In genomic region chr1:241823925-241824324, GRCh38 we compare ENCODE assay signal across 1 cellular context.
TF ChIP-seq lines count a peak whose summit lies in the region.

No MANE protein-coding gene starts in this region.

TF ChIP-seq in K562, 482 proteins besides CTCF, POLR2A, EP300 and RAD21 (continued from another document):
- no peak for TF ChIP-seq MGA (IDR thresholded peaks at IDR 0.05)
- TF ChIP-seq ZEB2 (IDR thresholded peaks at IDR 0.05): peak; percentile 87
- TF ChIP-seq KAT8 (IDR thresholded peaks at IDR 0.05; ENCODE audit: low read depth): no peak
- no peak for TF ChIP-seq SNIP1 (IDR thresholded peaks at IDR 0.05; ENCODE audit: low read depth)
- no peak for TF ChIP-seq ELF2 (CRISPR knock-in tag; IDR thresholded peaks at IDR 0.05)
- no peak for TF ChIP-seq ZFP1 (CRISPR knock-in tag; IDR thresholded peaks at IDR 0.05)
- no peak for TF ChIP-seq MEF2A (IDR thresholded peaks at IDR 0.05; ENCODE audit: control insufficient read depth, low read depth, low read length)
- no peak for TF ChIP-seq ELF1 (tag; IDR thresholded peaks at IDR 0.05)
- TF ChIP-seq ZNF586 (CRISPR knock-in tag; conservative IDR thresholded peaks at IDR 0.05): no peak
- no peak for TF ChIP-seq NCOA2 (IDR thresholded peaks at IDR 0.05; ENCODE audit: partially characterized antibody in 2 of 2)
- TF ChIP-seq ZNF398 (CRISPR knock-in tag; IDR thresholded peaks at IDR 0.05): no peak
- no peak for TF ChIP-seq POLR2B (IDR thresholded peaks at IDR 0.05; ENCODE audit: low read depth, partially characterized antibody)
- peak; percentile 86 for TF ChIP-seq NCOA1 (IDR thresholded peaks at IDR 0.05; ENCODE audit: low read depth)
- 0 out of 2 replicates have a peak, but pooled peaks have one; percentile 16 for TF ChIP-seq ZNF766 (CRISPR knock-in tag; conservative IDR thresholded peaks at IDR 0.05)
- no peak for TF ChIP-seq KDM5B (IDR thresholded peaks at IDR 0.05; ENCODE audit: insufficient replicate concordance, low read depth, low read length)
- peak; percentile 61; the same call in 1 of the 2 replicates for TF ChIP-seq SIN3B (IDR thresholded peaks at IDR 0.05; ENCODE audit: low read depth)
- no peak for TF ChIP-seq RAD51 (IDR thresholded peaks at IDR 0.05; ENCODE audit: borderline replicate concordance, low read depth)
- TF ChIP-seq ZKSCAN3 (CRISPR knock-in tag; IDR thresholded peaks at IDR 0.05): no peak
- TF ChIP-seq ARHGAP35 (IDR thresholded peaks at IDR 0.05; ENCODE audit: partially characterized antibody): no peak
- TF ChIP-seq TRIM24 (IDR thresholded peaks at IDR 0.05): peak in 1 of 2 experiments; percentile 92; a peak in 2 of 4 replicates
- no peak for TF ChIP-seq NR1H2 (CRISPR knock-in tag; IDR thresholded peaks at IDR 0.05)
- no peak for TF ChIP-seq NEUROD1 (IDR thresholded peaks at IDR 0.05; ENCODE audit: borderline replicate concordance, low read depth, low read length, partially characterized antibody)
- no peak for TF ChIP-seq KLF16 (IDR thresholded peaks at IDR 0.05)
